5 cellular contexts compared by ENCODE assay signal in genomic region chr7:144247676-144248330, GRCh38. TPM values are rescaled to one million over a fixed set of nuclear protein-coding genes. Genes with fewer than 3 reads are reported as not detected.
"Had no signal": no experiment of that assay in that cellular context is flagged by ENCODE, and none has a peak within 500 bp of the region (broad histone marks: within the 10 kb centered on the region; RNA-seq: fewer than 3 reads in every experiment).

No MANE protein-coding gene starts in this region.

RNA-seq across cellular contexts. Expression of gene OR2A42, which starts 8.4 kb away (rescaled TPM):
- total RNA-seq: HepG2, HT-29, HT1080, IMR-90 had no signal
- polyA plus RNA-seq: HepG2, IgD-negative memory B cell, IMR-90 had no signal

RNA-seq across cellular contexts. Expression of gene OR2A7, which starts 16.8 kb away (rescaled TPM):
- total RNA-seq: HepG2, HT1080, IMR-90 had no signal
- polyA plus RNA-seq: HepG2, IMR-90 had no signal

RNA-seq across cellular contexts. Expression of gene CTAGE8, which starts 21.3 kb away (rescaled TPM):
- total RNA-seq: HepG2, HT-29, HT1080, IMR-90 had no signal
- polyA plus RNA-seq: HepG2, IMR-90 had no signal

RNA-seq across cellular contexts. Expression of gene ARHGEF35, which starts 52.2 kb away (rescaled TPM):
- total RNA-seq: IMR-90 had no signal
- polyA plus RNA-seq: HepG2, IMR-90 had no signal
